ENCODE assay signal across 26 cellular contexts in the genomic region with DNA sequence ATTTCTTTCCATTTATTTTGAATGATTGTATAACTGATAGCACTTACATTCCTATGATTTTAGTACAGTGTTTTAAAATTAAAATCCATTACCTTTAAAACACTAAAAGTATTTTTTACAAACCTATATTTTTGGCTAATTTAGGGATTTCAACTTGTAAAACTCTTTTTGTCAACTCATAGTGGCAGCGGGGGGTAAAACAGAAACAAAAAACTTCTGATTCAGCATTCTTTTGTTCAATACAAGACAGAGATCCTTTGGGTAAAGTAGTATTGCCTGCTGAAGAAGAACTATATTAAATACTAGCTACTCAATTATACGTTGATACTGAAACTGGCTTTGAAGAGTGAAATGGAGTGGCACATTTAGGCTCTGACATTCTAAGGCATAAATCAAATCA.
"Had no signal": no experiment of that assay in that cellular context is flagged by ENCODE, and none has a peak within 500 bp of the region (broad histone marks: within the 10 kb centered on the region; RNA-seq: fewer than 3 reads in every experiment).

No MANE protein-coding gene starts in this region.

- H3K79me2 ChIP-seq: parathyroid adenoma had no signal

- ATAC-seq: effector memory CD8-positive, alpha-beta T cell; left lobe of liver; natural killer cell; right lobe of liver; stimulated activated naive CD8-positive, alpha-beta T cell treated with anti-CD3 and anti-CD28 coated beads, Interleukin-15, amount 100 ng/mL, for 72 hours had no signal

- H3K27me3 Mint-ChIP-seq: effector memory CD8-positive, alpha-beta T cell; memory B cell; progenitor cell of endocrine pancreas; stimulated activated naive CD8-positive, alpha-beta T cell treated with anti-CD3 and anti-CD28 coated beads, Interleukin-15, amount 100 ng/mL, for 72 hours had no signal

- H3K27ac Mint-ChIP-seq: effector memory CD8-positive, alpha-beta T cell; memory B cell; natural killer cell; progenitor cell of endocrine pancreas; stimulated activated naive CD8-positive, alpha-beta T cell treated with anti-CD3 and anti-CD28 coated beads, Interleukin-15, amount 100 ng/mL, for 72 hours had no signal

- FAIRE-seq: endometrium had no signal

- H3K4me3 ChIP-seq: coronary artery, esophagus squamous epithelium, lung, right lobe of liver, smooth muscle cell, thyroid gland, vagina had no signal

- H3K36me3 Mint-ChIP-seq: memory B cell, natural killer cell had no signal

- H3K4me1 Mint-ChIP-seq: memory B cell; natural killer cell; stimulated activated naive CD8-positive, alpha-beta T cell treated with anti-CD3 and anti-CD28 coated beads, Interleukin-15, amount 100 ng/mL, for 72 hours had no signal

- H3K4me1 ChIP-seq: esophagus squamous epithelium, parathyroid adenoma, right lobe of liver, thyroid gland, vagina had no signal

- H3K27me3 ChIP-seq: esophagus squamous epithelium, right lobe of liver, thyroid gland, vagina had no signal

- H3K9ac ChIP-seq: parathyroid adenoma had no signal

- H3K4me3 Mint-ChIP-seq: effector memory CD8-positive, alpha-beta T cell; memory B cell; natural killer cell; stimulated activated naive CD8-positive, alpha-beta T cell treated with anti-CD3 and anti-CD28 coated beads, Interleukin-15, amount 100 ng/mL, for 72 hours had no signal

- H3K9me3 ChIP-seq: right lobe of liver, thyroid gland, vagina had no signal

- H2AFZ ChIP-seq: parathyroid adenoma had no signal

- H3K36me3 ChIP-seq: esophagus squamous epithelium, right lobe of liver, thyroid gland, vagina had no signal

- DNase-seq: dermis blood vessel endothelial cell; effector memory CD8-positive, alpha-beta T cell; erythroblast; esophagus squamous epithelium; foreskin melanocyte; hypothalamus; kidney; natural killer cell; right lobe of liver; stimulated activated CD4-positive, alpha-beta T cell treated with anti-CD3 and anti-CD28 coated beads, Interleukin-12 subunit alpha, Interleukin-12 subunit beta, amount 100 ng/mL, for 4 hours; stimulated activated CD4-positive, alpha-beta T cell treated with anti-CD3 and anti-CD28 coated beads, Interleukin-1b, Interleukin-23, amount 100 ng/mL, for 48 hours; stimulated activated CD4-positive, alpha-beta T cell treated with anti-CD3 and anti-CD28 coated beads, Interleukin-4, amount 100 ng/mL, for 1 hour; stimulated activated CD8-positive, alpha-beta memory T cell treated with anti-CD3 and anti-CD28 coated beads, Interleukin-4, amount 100 ng/mL, for 48 hours; stimulated activated naive CD4-positive, alpha-beta T cell; stimulated activated naive CD8-positive, alpha-beta T cell treated with anti-CD3 and anti-CD28 coated beads, Interleukin-15, amount 100 ng/mL, for 72 hours; thyroid gland; trophoblast cell had no signal

- H3K9me3 Mint-ChIP-seq: memory B cell; stimulated activated naive CD8-positive, alpha-beta T cell treated with anti-CD3 and anti-CD28 coated beads, Interleukin-15, amount 100 ng/mL, for 72 hours had no signal

- H3K27ac ChIP-seq: coronary artery, esophagus squamous epithelium, parathyroid adenoma, right lobe of liver, thyroid gland, vagina had no signal

- H3K4me2 ChIP-seq: smooth muscle cell had no signal
